ENCODE assay signal across 8 cellular contexts in the genomic region with DNA sequence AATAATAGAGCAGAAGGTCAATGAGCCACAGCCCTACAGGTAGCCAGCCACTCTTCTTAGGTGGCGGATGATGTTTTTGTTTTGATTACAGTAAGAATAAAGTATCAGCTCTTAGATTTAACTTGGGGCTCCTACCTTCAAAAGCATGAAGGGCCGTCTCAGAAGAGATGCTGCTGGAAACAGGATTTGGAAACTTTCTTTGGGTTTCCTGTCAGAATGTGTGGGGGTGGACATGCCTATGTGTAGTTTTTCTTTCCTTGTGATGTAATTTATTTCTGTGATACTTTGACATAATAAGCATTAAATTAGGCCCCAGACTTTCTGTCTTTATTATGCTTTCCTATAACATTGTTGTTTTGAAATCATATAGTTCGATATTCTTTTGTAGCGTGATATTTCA. TPM values are rescaled to one million over a fixed set of nuclear protein-coding genes. Genes with fewer than 3 reads are reported as not detected.
DNase-seq lines count a peak whose midpoint lies in the region; ATAC-seq and TF ChIP-seq lines count a peak whose summit lies in the region.

No MANE protein-coding gene starts in this region.

- H3K79me2 ChIP-seq in SK-N-SH (ENCODE audit: insufficient read depth) = peaks cover 64% of the 10 kb centered on the region

- 0 out of 2 replicates have a peak overlapping the region, but pooled peaks have one; percentile 54 for H2AFZ ChIP-seq in SK-N-SH (ENCODE audit: low read depth)

- TF ChIP-seq RAD21 in SK-N-SH (IDR thresholded peaks at IDR 0.05; ENCODE audit: low read length) = no peak

- ATAC-seq in SK-N-SH treated with all-trans-retinoic acid at 6 μM for 48 hours = no peak
- no peak for ATAC-seq in T-cell (replicated peaks in 1 of 4)
- no peak for ATAC-seq in gastroesophageal sphincter
- no peak for ATAC-seq in stimulated activated memory B cell treated with anti-CD40 and anti-IgM and Interleukin-4, amounts not matched to agents 10 μg/mL and 1 μg/mL and 100 μg/mL, for 72 hours

- no peaks in the 10 kb centered on the region for H3K9me3 Mint-ChIP-seq in T-cell
- H3K9me3 Mint-ChIP-seq in stimulated activated memory B cell treated with anti-CD40 and anti-IgM and Interleukin-4, amounts not matched to agents 10 μg/mL and 1 μg/mL and 100 μg/mL, for 72 hours = no peaks in the 10 kb centered on the region

- H4K20me1 ChIP-seq in SK-N-SH (ENCODE audit: insufficient read depth) = peaks cover 32% of the 10 kb centered on the region

- no peak for TF ChIP-seq POLR2A in gastroesophageal sphincter (IDR thresholded peaks at IDR 0.05)

- WGBS in SK-N-SH (ENCODE audit: low lambda C conversion rate) = 90% methylated on average over 4 of the region's 4 CpGs
- 23 to 27% methylated on average over 3 to 4 of the region's 4 CpGs for WGBS in gastroesophageal sphincter (ENCODE audit: low coverage in 1 of 2), 2 donors

- CTCF ChIA-PET in SK-N-SH (lab: Yijun Ruan, JAX) = interaction anchor here (0.6 to 1.1 kb wide), 3 partner anchors 10 to 148 kb away, joined by 3 to 4 read pairs (median 3); no protein-coding TSS in a partner anchor
- CTCF ChIA-PET in T-cell (lab: Charles Lee) = interaction anchor here in 1 of 2 donors (0.7 to 1.3 kb wide), 2 partner anchors 17 to 28 kb away, joined by 3 to 4 read pairs; no protein-coding TSS in a partner anchor

- H3K36me3 ChIP-seq in SK-N-SH (replicated peaks in 1 of 2; ENCODE audit: control insufficient read depth in 1 of 2, insufficient read depth in 2 of 2, low read length in 1 of 2) (no peaks in the 10 kb centered on the region), gastroesophageal sphincter (no peaks in the 10 kb centered on the region)

- H3F3A ChIP-seq in SK-N-SH (replicated peaks; ENCODE audit: insufficient read depth) = peaks cover 6% of the 10 kb centered on the region

- H3K4me3 ChIP-seq in SK-N-SH (ENCODE audit: low read depth in 2 of 2, low read length in 1 of 2) (peak overlapping the region; percentile 73 to 86), gastroesophageal sphincter (peak overlapping the region; percentile 68 to 74)

- peak overlapping the region; percentile 78; the same call in 1 of the 2 replicates for H3K9ac ChIP-seq in SK-N-SH

- H3K4me3 Mint-ChIP-seq in T-cell = peak overlapping the region; percentile 92 to 97 (median 93)
- H3K4me3 Mint-ChIP-seq in stimulated activated memory B cell treated with anti-CD40 and anti-IgM and Interleukin-4, amounts not matched to agents 10 μg/mL and 1 μg/mL and 100 μg/mL, for 72 hours = peak overlapping the region; percentile 98

- DNase-seq in SK-N-SH (no peak), T-cell (no peak), islet precursor cell (no peak), NCI-H2171 treated with DMSO at 0.1 percent for 48 hours (lab: John Stamatoyannopoulos, UW) (no peak)
- no peak for DNase-seq in effector CD8-positive, alpha-beta T cell (lab: John Stamatoyannopoulos, UW)

- peaks cover 6% of the 10 kb centered on the region for H3K36me3 Mint-ChIP-seq in T-cell
- peaks cover 42% of the 10 kb centered on the region for H3K36me3 Mint-ChIP-seq in stimulated activated memory B cell treated with anti-CD40 and anti-IgM and Interleukin-4, amounts not matched to agents 10 μg/mL and 1 μg/mL and 100 μg/mL, for 72 hours

- H3K27me3 ChIP-seq in SK-N-SH (ENCODE audit: insufficient read depth) = no peaks in the 10 kb centered on the region
- H3K27me3 ChIP-seq in gastroesophageal sphincter = no peaks in the 10 kb centered on the region

- TF ChIP-seq EP300 in SK-N-SH (IDR thresholded peaks at IDR 0.05; ENCODE audit: borderline replicate concordance in 1 of 2, low read depth in 1 of 2, low read length in 1 of 2) (no peak), gastroesophageal sphincter (IDR thresholded peaks at IDR 0.05) (no peak)

- H3K27ac Mint-ChIP-seq in T-cell = peak overlapping the region; percentile 91 to 95
- H3K27ac Mint-ChIP-seq in stimulated activated memory B cell treated with anti-CD40 and anti-IgM and Interleukin-4, amounts not matched to agents 10 μg/mL and 1 μg/mL and 100 μg/mL, for 72 hours = peak overlapping the region; percentile 79

- POLR2A ChIA-PET in SK-N-SH (lab: Yijun Ruan, JAX) = no interaction called here
- POLR2A ChIA-PET in T-cell (lab: Charles Lee) = interaction anchor here in 1 of 2 donors (0.7 kb wide), 1 partner anchor 24 kb away, joined by 4 read pairs; no protein-coding TSS in a partner anchor

- no peaks in the 10 kb centered on the region for H3K9me3 ChIP-seq in SK-N-SH
- H3K9me3 ChIP-seq in gastroesophageal sphincter = no peaks in the 10 kb centered on the region

- H3K27ac ChIP-seq in SK-N-SH (ENCODE audit: low read depth in 2 of 2, low read length in 1 of 2) (peak overlapping the region in 1 of 2 experiments; percentile 70; a peak in 1 of 4 replicates), gastroesophageal sphincter (peak overlapping the region; percentile 92 to 96 (median 94))

- H3K4me1 Mint-ChIP-seq in T-cell = peaks cover 77 to 82% (median 78%) of the 10 kb centered on the region in 3 donors
- peaks cover 71% of the 10 kb centered on the region for H3K4me1 Mint-ChIP-seq in stimulated activated memory B cell treated with anti-CD40 and anti-IgM and Interleukin-4, amounts not matched to agents 10 μg/mL and 1 μg/mL and 100 μg/mL, for 72 hours

- TF ChIP-seq CTCF in SK-N-SH (IDR thresholded peaks at IDR 0.05) (no peak), gastroesophageal sphincter (IDR thresholded peaks at IDR 0.05) (no peak)

- peaks cover 7 to 13% of the 10 kb centered on the region in 2 experiments; a peak in 3 of 4 replicates for H3K4me1 ChIP-seq in SK-N-SH (ENCODE audit: control insufficient read depth in 1 of 2, insufficient read depth in 2 of 2, low read depth in 1 of 2, low read length in 1 of 2)
- peaks cover 19 to 78% (median 24%) of the 10 kb centered on the region in 3 donors for H3K4me1 ChIP-seq in gastroesophageal sphincter

- peak overlapping the region; percentile 90 for H3K4me2 ChIP-seq in SK-N-SH

- H3K27me3 Mint-ChIP-seq in T-cell = no peaks in the 10 kb centered on the region
- H3K27me3 Mint-ChIP-seq in stimulated activated memory B cell treated with anti-CD40 and anti-IgM and Interleukin-4, amounts not matched to agents 10 μg/mL and 1 μg/mL and 100 μg/mL, for 72 hours = no peaks in the 10 kb centered on the region

- H3K9me2 ChIP-seq in SK-N-SH = no peaks in the 10 kb centered on the region

TF ChIP-seq in SK-N-SH, 30 proteins besides CTCF, POLR2A, EP300 and RAD21 (continues in another document):
- TF ChIP-seq NRF1 (IDR thresholded peaks at IDR 0.05; ENCODE audit: low read depth, low read length) = no peak
- TF ChIP-seq, protein P1, sequence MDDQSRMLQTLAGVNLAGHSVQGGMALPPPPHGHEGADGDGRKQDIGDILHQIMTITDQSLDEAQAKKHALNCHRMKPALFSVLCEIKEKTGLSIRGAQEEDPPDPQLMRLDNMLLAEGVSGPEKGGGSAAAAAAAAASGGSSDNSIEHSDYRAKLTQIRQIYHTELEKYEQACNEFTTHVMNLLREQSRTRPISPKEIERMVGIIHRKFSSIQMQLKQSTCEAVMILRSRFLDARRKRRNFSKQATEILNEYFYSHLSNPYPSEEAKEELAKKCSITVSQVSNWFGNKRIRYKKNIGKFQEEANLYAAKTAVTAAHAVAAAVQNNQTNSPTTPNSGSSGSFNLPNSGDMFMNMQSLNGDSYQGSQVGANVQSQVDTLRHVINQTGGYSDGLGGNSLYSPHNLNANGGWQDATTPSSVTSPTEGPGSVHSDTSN (IDR thresholded peaks at IDR 0.05) = no peak
- TF ChIP-seq, protein P2, sequence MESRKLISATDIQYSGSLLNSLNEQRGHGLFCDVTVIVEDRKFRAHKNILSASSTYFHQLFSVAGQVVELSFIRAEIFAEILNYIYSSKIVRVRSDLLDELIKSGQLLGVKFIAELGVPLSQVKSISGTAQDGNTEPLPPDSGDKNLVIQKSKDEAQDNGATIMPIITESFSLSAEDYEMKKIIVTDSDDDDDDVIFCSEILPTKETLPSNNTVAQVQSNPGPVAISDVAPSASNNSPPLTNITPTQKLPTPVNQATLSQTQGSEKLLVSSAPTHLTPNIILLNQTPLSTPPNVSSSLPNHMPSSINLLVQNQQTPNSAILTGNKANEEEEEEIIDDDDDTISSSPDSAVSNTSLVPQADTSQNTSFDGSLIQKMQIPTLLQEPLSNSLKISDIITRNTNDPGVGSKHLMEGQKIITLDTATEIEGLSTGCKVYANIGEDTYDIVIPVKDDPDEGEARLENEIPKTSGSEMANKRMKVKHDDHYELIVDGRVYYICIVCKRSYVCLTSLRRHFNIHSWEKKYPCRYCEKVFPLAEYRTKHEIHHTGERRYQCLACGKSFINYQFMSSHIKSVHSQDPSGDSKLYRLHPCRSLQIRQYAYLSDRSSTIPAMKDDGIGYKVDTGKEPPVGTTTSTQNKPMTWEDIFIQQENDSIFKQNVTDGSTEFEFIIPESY (IDR thresholded peaks at IDR 0.05; ENCODE audit: borderline replicate concordance, low read depth) = no peak

TF ChIP-seq in SK-N-SH treated with all-trans-retinoic acid at 6 μM for 48 hours, 23 proteins besides CTCF, POLR2A, EP300 and RAD21 (continues in another document):
- TF ChIP-seq, protein P3, sequence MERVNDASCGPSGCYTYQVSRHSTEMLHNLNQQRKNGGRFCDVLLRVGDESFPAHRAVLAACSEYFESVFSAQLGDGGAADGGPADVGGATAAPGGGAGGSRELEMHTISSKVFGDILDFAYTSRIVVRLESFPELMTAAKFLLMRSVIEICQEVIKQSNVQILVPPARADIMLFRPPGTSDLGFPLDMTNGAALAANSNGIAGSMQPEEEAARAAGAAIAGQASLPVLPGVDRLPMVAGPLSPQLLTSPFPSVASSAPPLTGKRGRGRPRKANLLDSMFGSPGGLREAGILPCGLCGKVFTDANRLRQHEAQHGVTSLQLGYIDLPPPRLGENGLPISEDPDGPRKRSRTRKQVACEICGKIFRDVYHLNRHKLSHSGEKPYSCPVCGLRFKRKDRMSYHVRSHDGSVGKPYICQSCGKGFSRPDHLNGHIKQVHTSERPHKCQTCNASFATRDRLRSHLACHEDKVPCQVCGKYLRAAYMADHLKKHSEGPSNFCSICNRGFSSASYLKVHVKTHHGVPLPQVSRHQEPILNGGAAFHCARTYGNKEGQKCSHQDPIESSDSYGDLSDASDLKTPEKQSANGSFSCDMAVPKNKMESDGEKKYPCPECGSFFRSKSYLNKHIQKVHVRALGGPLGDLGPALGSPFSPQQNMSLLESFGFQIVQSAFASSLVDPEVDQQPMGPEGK (CRISPR knock-in tag; IDR thresholded peaks at IDR 0.05; ENCODE audit: borderline replicate concordance) = no peak
- TF ChIP-seq ZNF8 (CRISPR knock-in tag; IDR thresholded peaks at IDR 0.05) (no peak), TCF4 (CRISPR knock-in tag; IDR thresholded peaks at IDR 0.05; ENCODE audit: borderline replicate concordance) (no peak), ARNTL (CRISPR knock-in tag; IDR thresholded peaks at IDR 0.05; ENCODE audit: borderline replicate concordance, low read depth) (no peak)

RNA-seq across cellular contexts. Expression of a gene that starts 1.5 kb away (rescaled TPM):
- polyA plus RNA-seq in SK-N-SH (2012; rRNA removed) = 17.7 and 19.8 TPM in 2 replicates
- 33.1 and 48.0 TPM in 2 replicates for polyA plus RNA-seq in SK-N-SH (2012; cell fraction: cytosol; rRNA removed)
- 3.8 and 6.7 TPM in 2 replicates for polyA plus RNA-seq in SK-N-SH (2012; cell fraction: nucleus; rRNA removed)
- total RNA-seq in T-cell (100 to 1,000 TPM in 4 of 5 donors, 10 to 100 TPM in 1; 95.0 to 108 (median 103) TPM), gastroesophageal sphincter (100 to 1,000 TPM; 177 to 268 (median 214) TPM)
